ENCODE assay signal across 23 cellular contexts in the genomic region with DNA sequence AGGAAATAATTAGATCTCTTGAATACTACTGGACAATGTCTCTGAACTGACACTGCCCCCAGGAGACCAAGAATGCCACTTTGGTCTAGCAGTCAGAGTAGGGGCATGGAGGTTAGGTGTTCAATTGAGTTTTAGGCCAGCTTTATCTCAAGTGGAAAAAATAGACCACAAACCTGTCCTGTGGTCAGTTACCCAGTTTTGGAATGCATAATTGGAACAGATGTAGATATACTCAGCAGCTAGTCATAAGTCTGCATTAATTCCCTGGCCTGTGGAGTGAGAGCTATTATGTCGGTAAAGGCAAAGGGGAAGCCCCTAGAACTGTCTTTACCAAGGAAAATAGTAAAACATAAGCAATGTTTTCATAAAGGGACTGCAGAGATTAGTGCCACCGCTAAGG.
DNase-seq lines count a peak whose midpoint lies in the region; ATAC-seq and TF ChIP-seq lines count a peak whose summit lies in the region.
"Had no signal": no experiment of that assay in that cellular context is flagged by ENCODE, and none has a peak within 500 bp of the region (broad histone marks: within the 10 kb centered on the region; RNA-seq: fewer than 3 reads in every experiment).

No MANE protein-coding gene starts in this region.

- TF ChIP-seq CTCF in astrocyte of the cerebellum (IDR thresholded peaks at IDR 0.05; ENCODE audit: low read depth, low read length, missing control alignments) = no peak
- TF ChIP-seq CTCF in foreskin keratinocyte (conservative IDR thresholded peaks at IDR 0.05) = no peak
- TF ChIP-seq CTCF in progenitor cell of endocrine pancreas (IDR thresholded peaks at IDR 0.05; ENCODE audit: unreplicated experiment) = no peak

- peak; percentile 48 for ATAC-seq in foreskin keratinocyte
- ATAC-seq in HG03045 (IDR thresholded peaks at IDR 0.05; ENCODE audit: unreplicated experiment) = no peak
- no peak for ATAC-seq in HG03039 (IDR thresholded peaks at IDR 0.05; ENCODE audit: unreplicated experiment)
- no peak for ATAC-seq in effector memory CD8-positive, alpha-beta T cell (replicated peaks)
- ATAC-seq: CD8-positive, alpha-beta T cell had no signal

- H3K36me3 Mint-ChIP-seq in effector memory CD8-positive, alpha-beta T cell (ENCODE audit: insufficient read depth) = no peaks in the 10 kb centered on the region
- H3K36me3 Mint-ChIP-seq in progenitor cell of endocrine pancreas (ENCODE audit: insufficient read depth) = no peaks in the 10 kb centered on the region
- H3K36me3 Mint-ChIP-seq: CD8-positive, alpha-beta T cell had no signal

- H3K27me3 ChIP-seq in foreskin keratinocyte = no peaks in the 10 kb centered on the region

- no peak overlapping the region for H3K4me3 Mint-ChIP-seq in effector memory CD8-positive, alpha-beta T cell
- no peak overlapping the region for H3K4me3 Mint-ChIP-seq in progenitor cell of endocrine pancreas (ENCODE audit: low read depth)
- H3K4me3 Mint-ChIP-seq: CD8-positive, alpha-beta T cell had no signal

- H3K27ac ChIP-seq in foreskin keratinocyte = no peak overlapping the region
- H3K27ac ChIP-seq: KMS-11 had no signal

- H3K4me3 ChIP-seq in astrocyte of the cerebellum (ENCODE audit: low read depth, low read length) = no peak overlapping the region

- in situ Hi-C loops in astrocyte of the cerebellum (cut with HindIII; ENCODE audit: low sequenced_read_pairs) = no loop called here

- no peaks in the 10 kb centered on the region for H3K4me1 Mint-ChIP-seq in effector memory CD8-positive, alpha-beta T cell (ENCODE audit: low read depth in 2 of 2)
- H3K4me1 Mint-ChIP-seq in progenitor cell of endocrine pancreas (ENCODE audit: low read depth) = no peaks in the 10 kb centered on the region

- no peaks in the 10 kb centered on the region for H3K27me3 Mint-ChIP-seq in effector memory CD8-positive, alpha-beta T cell
- H3K27me3 Mint-ChIP-seq in progenitor cell of endocrine pancreas = no peaks in the 10 kb centered on the region

- H3K4me1 ChIP-seq in foreskin keratinocyte = no peaks in the 10 kb centered on the region

- H3K9me3 Mint-ChIP-seq in effector memory CD8-positive, alpha-beta T cell = peaks cover 0 to 7% of the 10 kb centered on the region in 2 donors
- peaks cover 14% of the 10 kb centered on the region for H3K9me3 Mint-ChIP-seq in progenitor cell of endocrine pancreas (ENCODE audit: low read depth)
- H3K9me3 Mint-ChIP-seq: CD8-positive, alpha-beta T cell had no signal

- H3K27ac Mint-ChIP-seq in effector memory CD8-positive, alpha-beta T cell = no peak overlapping the region
- H3K27ac Mint-ChIP-seq in progenitor cell of endocrine pancreas = no peak overlapping the region
- H3K27ac Mint-ChIP-seq: CD8-positive, alpha-beta T cell had no signal

- DNase-seq in A172 (ENCODE audit: low spot score) = peak; percentile 18
- DNase-seq in LHCN-M2 (ENCODE audit: low read depth) = peak; percentile 3
- DNase-seq in astrocyte of the cerebellum (ENCODE audit: low read depth) = peak; percentile 20
- peak; percentile 24 to 57 for DNase-seq in foreskin keratinocyte
- DNase-seq in effector memory CD8-positive, alpha-beta T cell = no peak
- no peak for DNase-seq in progenitor cell of endocrine pancreas (ENCODE audit: low spot score, unreplicated experiment)
- DNase-seq: 8988T; AML-193; C1 segment of cervical spinal cord; Calu3; CD8-positive, alpha-beta T cell; DMS153; IMR-90; NCI-H1694; NCI-H2081 treated with DMSO at 0.1 percent for 48 hours; NCI-H2171 treated with DMSO at 0.1 percent for 48 hours; NCI-H446; NCI-H526; RPMI8226; SHP77 had no signal

Comparison
In these comparisons a context has a peak if more than half of its experiments do, and no peak if none do; other contexts are left out.
1. DNase-seq: peak in A172 (single experiment), LHCN-M2 (single experiment), astrocyte of the cerebellum (single experiment) and foreskin keratinocyte (2 of 2); none in effector memory CD8-positive, alpha-beta T cell (0 of 3) and progenitor cell of endocrine pancreas (single experiment).